8 cellular contexts compared by ENCODE assay signal in genomic region chr2:43773876-43774613, GRCh38. TPM values are rescaled to one million over a fixed set of nuclear protein-coding genes. Genes with fewer than 3 reads are reported as not detected.
DNase-seq lines count a peak whose midpoint lies in the region; ATAC-seq and TF ChIP-seq lines count a peak whose summit lies in the region.

Gene DYNC2LI1, plus strand, starts transcription at chr2:43774039. Its CDS starts 100 bp downstream, at chr2:43774139.

- no peaks in the 10 kb centered on the region for H3K9me3 Mint-ChIP-seq in activated CD8-positive, alpha-beta memory T cell treated with anti-CD3 and anti-CD28 coated beads, Interleukin-2, amount 10 ng/mL, durations not matched to agents 7 days and 5 days (ENCODE audit: low read depth)
- H3K9me3 Mint-ChIP-seq in endodermal cell: no peaks in the 10 kb centered on the region

- peaks cover 18% of the 10 kb centered on the region for H3K4me1 Mint-ChIP-seq in activated CD8-positive, alpha-beta memory T cell treated with anti-CD3 and anti-CD28 coated beads, Interleukin-2, amount 10 ng/mL, durations not matched to agents 7 days and 5 days
- H3K4me1 Mint-ChIP-seq in endodermal cell: peaks cover 3% of the 10 kb centered on the region

- H3K36me3 ChIP-seq in endodermal cell (ENCODE audit: control insufficient read depth, insufficient read depth, low read length): peaks cover 3% of the 10 kb centered on the region
- no peaks in the 10 kb centered on the region for H3K36me3 ChIP-seq in mesendoderm (ENCODE audit: control insufficient read depth, insufficient read depth, low read length)

- H3K18ac ChIP-seq in mesendoderm (ENCODE audit: low read length): no peak within 1 kb of the TSS

- no peak within 1 kb of the TSS for H2BK120ac ChIP-seq in mesendoderm (ENCODE audit: low read depth, low read length)

- H3K27me3 Mint-ChIP-seq in activated CD8-positive, alpha-beta memory T cell treated with anti-CD3 and anti-CD28 coated beads, Interleukin-2, amount 10 ng/mL, durations not matched to agents 7 days and 5 days: peaks cover 3% of the 10 kb centered on the region
- no peaks in the 10 kb centered on the region for H3K27me3 Mint-ChIP-seq in endodermal cell (ENCODE audit: insufficient read depth)

- H3K4me1 ChIP-seq in endodermal cell (ENCODE audit: control insufficient read depth, insufficient read depth, low read length): no peaks in the 10 kb centered on the region
- no peaks in the 10 kb centered on the region for H3K4me1 ChIP-seq in mesendoderm (ENCODE audit: control insufficient read depth, low read depth, low read length)

- H3K4me2 ChIP-seq in mesendoderm (ENCODE audit: low read length): peak within 1 kb of the TSS; percentile 65

- H3K79me1 ChIP-seq in mesendoderm (ENCODE audit: low read length): no peaks in the 10 kb centered on the region

- H3K27ac Mint-ChIP-seq in activated CD8-positive, alpha-beta memory T cell treated with anti-CD3 and anti-CD28 coated beads, Interleukin-2, amount 10 ng/mL, durations not matched to agents 7 days and 5 days: peak within 1 kb of the TSS; percentile 87
- peak within 1 kb of the TSS; percentile 99 for H3K27ac Mint-ChIP-seq in endodermal cell

- CTCF ChIA-PET in activated CD8-positive, alpha-beta memory T cell treated with anti-CD3 and anti-CD28 coated beads, Interleukin-2, amount 10 ng/mL, durations not matched to agents 7 days and 5 days (lab: Charles Lee): interaction anchor here (1.0 to 1.4 kb wide), 4 partner anchors 9 to 27 kb away, joined by 3 to 4 read pairs (median 3); no protein-coding TSS in a partner anchor

- peak within 1 kb of the TSS; percentile 98 for H3K4me3 ChIP-seq in endodermal cell (ENCODE audit: low read length)
- peak within 1 kb of the TSS; percentile 78 for H3K4me3 ChIP-seq in mesendoderm (ENCODE audit: low read length)

- no peaks in the 10 kb centered on the region for H3K36me3 Mint-ChIP-seq in activated CD8-positive, alpha-beta memory T cell treated with anti-CD3 and anti-CD28 coated beads, Interleukin-2, amount 10 ng/mL, durations not matched to agents 7 days and 5 days
- H3K36me3 Mint-ChIP-seq in endodermal cell (ENCODE audit: low read depth): no peaks in the 10 kb centered on the region

- DNase-seq in CMK (ENCODE audit: low read depth) (peak; percentile 55), GM20000 (ENCODE audit: low spot score) (peak; percentile 85), HT-29 (ENCODE audit: low spot score) (peak; percentile 95), NOMO-1 treated with dmso at 0.1 percent for 144 hours (lab: John Stamatoyannopoulos, UW; ENCODE audit: unreplicated experiment) (peak; percentile 69), endodermal cell (peak; percentile 97), mesendoderm (peak; percentile 97)
- DNase-seq in activated CD8-positive, alpha-beta memory T cell treated with anti-CD3 and anti-CD28 coated beads, Interleukin-2, amount 10 ng/mL, durations not matched to agents 7 days and 5 days: peak; percentile 89
- DNase-seq in stimulated activated CD8-positive, alpha-beta memory T cell treated with anti-CD3 and anti-CD28 coated beads, Interleukin-15, amount 100 ng/mL, for 1 hour (ENCODE audit: low read depth): peak; percentile 55

- no peaks in the 10 kb centered on the region for H3K9me3 ChIP-seq in endodermal cell (ENCODE audit: control insufficient read depth, low read length)

- no peak within 1 kb of the TSS for H2AK5ac ChIP-seq in mesendoderm (ENCODE audit: low read length)

- H4K5ac ChIP-seq in mesendoderm (ENCODE audit: low read length): no peak within 1 kb of the TSS

- H3K4ac ChIP-seq in mesendoderm (ENCODE audit: low read depth, low read length): no peak within 1 kb of the TSS

- peak within 1 kb of the TSS; percentile 82 for H4K8ac ChIP-seq in mesendoderm (ENCODE audit: low read depth, low read length)

- no peak within 1 kb of the TSS for H2BK5ac ChIP-seq in mesendoderm (ENCODE audit: low read length)

- WGBS in endodermal cell (ENCODE audit: insufficient coverage in 1 of 2, insufficient read length in 1 of 2), 2 experiments: 0 to 2% methylated on average over 16 to 30 of the region's 31 CpGs
- no CpG with 5 or more reads among the region's 31 CpGs for WGBS in mesendoderm (ENCODE audit: extremely low coverage, insufficient coverage, low lambda C conversion rate)

- no peaks in the 10 kb centered on the region for H3K79me2 ChIP-seq in mesendoderm (ENCODE audit: control insufficient read depth, insufficient read depth, low read length)

- peak within 1 kb of the TSS; percentile 97 for H3K4me3 Mint-ChIP-seq in activated CD8-positive, alpha-beta memory T cell treated with anti-CD3 and anti-CD28 coated beads, Interleukin-2, amount 10 ng/mL, durations not matched to agents 7 days and 5 days
- H3K4me3 Mint-ChIP-seq in endodermal cell: peak within 1 kb of the TSS; percentile 78

- peak; percentile 99 for ATAC-seq in activated CD8-positive, alpha-beta memory T cell treated with anti-CD3 and anti-CD28 coated beads, Interleukin-2, amount 10 ng/mL, durations not matched to agents 7 days and 5 days

- H3K27me3 ChIP-seq in endodermal cell (ENCODE audit: control insufficient read depth, insufficient read depth, low read length, poor library complexity, severe bottlenecking) (no peaks in the 10 kb centered on the region), mesendoderm (ENCODE audit: insufficient read depth, low read length, poor library complexity) (no peaks in the 10 kb centered on the region)

- peak within 1 kb of the TSS; percentile 96 for H3K9ac ChIP-seq in endodermal cell (ENCODE audit: extremely low read depth, low read length, poor library complexity, severe bottlenecking)
- H3K9ac ChIP-seq in mesendoderm (ENCODE audit: low read length): peak within 1 kb of the TSS; percentile 74

- TF ChIP-seq CTCF in GM20000 (IDR thresholded peaks at IDR 0.05; ENCODE audit: extremely low read depth, missing control alignments) (no peak), endodermal cell (conservative IDR thresholded peaks at IDR 0.05) (no peak)

- H3K27ac ChIP-seq in endodermal cell (ENCODE audit: low read depth, low read length) (peak within 1 kb of the TSS; percentile 45), mesendoderm (ENCODE audit: low read depth, low read length) (peak within 1 kb of the TSS; percentile 56)

- no peak within 1 kb of the TSS for H3K23ac ChIP-seq in mesendoderm (ENCODE audit: low read length)

- H3K56ac ChIP-seq in mesendoderm (ENCODE audit: low read length): peak within 1 kb of the TSS; percentile 85

- H2BK15ac ChIP-seq in mesendoderm (replicated peaks; ENCODE audit: low read depth): no peak within 1 kb of the TSS

RNA-seq across cellular contexts. Expression of gene DYNC2LI1, which starts in this region (rescaled TPM):
- total RNA-seq in HT-29 (2014; rRNA removed; shearing (Covaris generic)): 6.5 and 9.7 TPM in 2 replicates
- 1 to 10 TPM; 5.1 to 5.9 TPM for total RNA-seq in activated CD8-positive, alpha-beta memory T cell treated with anti-CD3 and anti-CD28 coated beads, Interleukin-2, amount 10 ng/mL, durations not matched to agents 7 days and 5 days
- total RNA-seq in endodermal cell: 10 to 100 TPM; 17.1 to 39.7 TPM
- polyA plus RNA-seq in endodermal cell (2013, experiment 1 of 2): 29.0 TPM
- 29.6 TPM for polyA plus RNA-seq in endodermal cell (2013, experiment 2 of 2)
- 6.7 TPM for polyA plus RNA-seq in mesendoderm (2013, experiment 1 of 2)
- 7.0 TPM for polyA plus RNA-seq in mesendoderm (2013, experiment 2 of 2)

Comparison
In these comparisons a context has a peak if more than half of its experiments do, and no peak if none do; other contexts are left out.
1. Peak in every context shown above with its lines: DNase-seq, ATAC-seq, H3K4me3 ChIP-seq and H3K27ac ChIP-seq.